Comparison of ENCODE assay signal across 8 cellular contexts in genomic region chr22:41799486-41800347, GRCh38. TPM values are rescaled to one million over a fixed set of nuclear protein-coding genes. Genes with fewer than 3 reads are reported as not detected.
A peak's percentile ranks its signal among the peaks of the same experiment; 100 is the strongest.
DNase-seq lines count a peak whose midpoint lies in the region; ATAC-seq and TF ChIP-seq lines count a peak whose summit lies in the region.

No MANE protein-coding gene starts in this region.

- H3K4me1 Mint-ChIP-seq in WTC11 (peaks cover 26% of the 10 kb centered on the region), type B pancreatic cell (ENCODE audit: unreplicated experiment) (peaks cover 11% of the 10 kb centered on the region)

- H3K27me3 Mint-ChIP-seq in WTC11 (ENCODE audit: low read depth) (no peaks in the 10 kb centered on the region), type B pancreatic cell (no peaks in the 10 kb centered on the region)

- DNase-seq in stimulated activated CD4-positive, alpha-beta T cell treated with anti-CD3 and anti-CD28 coated beads, Interleukin-1b, Interleukin-23, amount 100 ng/mL, for 48 hours: peak; percentile 16
- no peak for DNase-seq in stimulated activated CD4-positive, alpha-beta T cell treated with anti-CD3 and anti-CD28 coated beads, Interleukin-12 subunit alpha, Interleukin-12 subunit beta, amount 100 ng/mL, for 4 hours
- DNase-seq in WTC11 (ENCODE audit: low spot score) (peak; percentile 31), epithelial cell of proximal tubule (ENCODE audit: low read depth) (no peak), mucosa of gallbladder (ENCODE audit: low spot score) (peak; percentile 12), type B pancreatic cell (ENCODE audit: extremely low spot score, unreplicated experiment) (no peak), GDM1 (lab: John Stamatoyannopoulos, UW) (no peak)

- peak overlapping the region; percentile 96 for H3K4me3 Mint-ChIP-seq in WTC11
- H3K4me3 Mint-ChIP-seq in type B pancreatic cell: peak overlapping the region; percentile 97

- H3K36me3 Mint-ChIP-seq in WTC11 (peaks cover 7% of the 10 kb centered on the region), type B pancreatic cell (no peaks in the 10 kb centered on the region)

- TF ChIP-seq CTCF in WTC11 (IDR thresholded peaks at IDR 0.05) (no peak), epithelial cell of proximal tubule (conservative IDR thresholded peaks at IDR 0.05; ENCODE audit: low read depth, low read length) (no peak), type B pancreatic cell (conservative IDR thresholded peaks at IDR 0.05) (no peak)

- H3K27ac Mint-ChIP-seq in WTC11: peak overlapping the region; percentile 93
- peak overlapping the region; percentile 93 for H3K27ac Mint-ChIP-seq in type B pancreatic cell

- no peaks in the 10 kb centered on the region for H3K9me3 Mint-ChIP-seq in WTC11
- H3K9me3 Mint-ChIP-seq in type B pancreatic cell: no peaks in the 10 kb centered on the region

- peak; percentile 32 for ATAC-seq in HG03025 (IDR thresholded peaks at IDR 0.05; ENCODE audit: low FRiP score, unreplicated experiment)
- peak; percentile 17 for ATAC-seq in WTC11

- POLR2A ChIA-PET in WTC11 (lab: Charles Lee): interaction anchor here (0.6 to 2.5 kb wide), 14 partner anchors 26 to 511 kb away, joined by 3 to 21 read pairs (median 4); partner anchors contain the start of genes SNU13, SREBF2 and TEF

- H3K4me3 ChIP-seq in epithelial cell of proximal tubule (ENCODE audit: low read depth, low read length): peak overlapping the region; percentile 89

- CTCF ChIA-PET in WTC11 (lab: Charles Lee): interaction anchor here (0.6 to 3.2 kb wide), 18 partner anchors 18 to 313 kb away, joined by 3 to 76 read pairs (median 4); partner anchors contain the start of genes CENPM and MEI1

TF ChIP-seq in WTC11, 78 proteins besides CTCF, POLR2A, EP300 and RAD21:
- no peak for TF ChIP-seq ZNF512 (CRISPR knock-in tag; IDR thresholded peaks at IDR 0.05; ENCODE audit: borderline replicate concordance)
- peak; percentile 10; the same call in 1 of the 2 replicates for TF ChIP-seq NFE2L1 (CRISPR knock-in tag; IDR thresholded peaks at IDR 0.05)
- no peak for TF ChIP-seq SOX15 (CRISPR knock-in tag; IDR thresholded peaks at IDR 0.05)
- TF ChIP-seq IRF1 (CRISPR knock-in tag; IDR thresholded peaks at IDR 0.05): 0 out of 2 replicates have a peak, but pooled peaks have one; percentile 28
- TF ChIP-seq ZNF121 (CRISPR knock-in tag; IDR thresholded peaks at IDR 0.05): no peak
- peak; percentile 28; the same call in 1 of the 2 replicates for TF ChIP-seq ZBTB43 (CRISPR knock-in tag; IDR thresholded peaks at IDR 0.05)

RNA-seq across cellular contexts. Expression of gene CCDC134, which starts 0.8 kb away (rescaled TPM):
- total RNA-seq in WTC11 (2021) (19.0 to 21.3 TPM (median 19.2 TPM) in 3 replicates), epithelial cell of proximal tubule (17.8 and 21.7 TPM in 2 replicates), mucosa of gallbladder (10.2 TPM), type B pancreatic cell (ENCODE audit: low replicate concordance) (13.2 and 19.6 TPM in 2 replicates)

RNA-seq across cellular contexts. Expression of gene SREBF2, which starts 33.2 kb away (rescaled TPM):
- total RNA-seq in WTC11 (2021) (151 to 173 TPM (median 171 TPM) in 3 replicates), epithelial cell of proximal tubule (61.1 and 73.4 TPM in 2 replicates), mucosa of gallbladder (257 TPM), type B pancreatic cell (ENCODE audit: low replicate concordance) (110 and 119 TPM in 2 replicates)

Comparison
In these comparisons a context has a peak if more than half of its experiments do, and no peak if none do; other contexts are left out.
1. DNase-seq: peak in stimulated activated CD4-positive, alpha-beta T cell treated with anti-CD3 and anti-CD28 coated beads, Interleukin-1b, Interleukin-23, amount 100 ng/mL, for 48 hours (single experiment), WTC11 (single experiment) and mucosa of gallbladder (single experiment); none in stimulated activated CD4-positive, alpha-beta T cell treated with anti-CD3 and anti-CD28 coated beads, Interleukin-12 subunit alpha, Interleukin-12 subunit beta, amount 100 ng/mL, for 4 hours (single experiment), epithelial cell of proximal tubule (single experiment), type B pancreatic cell (single experiment) and GDM1 (single experiment).